9 cellular contexts compared by ENCODE assay signal in the genomic region with DNA sequence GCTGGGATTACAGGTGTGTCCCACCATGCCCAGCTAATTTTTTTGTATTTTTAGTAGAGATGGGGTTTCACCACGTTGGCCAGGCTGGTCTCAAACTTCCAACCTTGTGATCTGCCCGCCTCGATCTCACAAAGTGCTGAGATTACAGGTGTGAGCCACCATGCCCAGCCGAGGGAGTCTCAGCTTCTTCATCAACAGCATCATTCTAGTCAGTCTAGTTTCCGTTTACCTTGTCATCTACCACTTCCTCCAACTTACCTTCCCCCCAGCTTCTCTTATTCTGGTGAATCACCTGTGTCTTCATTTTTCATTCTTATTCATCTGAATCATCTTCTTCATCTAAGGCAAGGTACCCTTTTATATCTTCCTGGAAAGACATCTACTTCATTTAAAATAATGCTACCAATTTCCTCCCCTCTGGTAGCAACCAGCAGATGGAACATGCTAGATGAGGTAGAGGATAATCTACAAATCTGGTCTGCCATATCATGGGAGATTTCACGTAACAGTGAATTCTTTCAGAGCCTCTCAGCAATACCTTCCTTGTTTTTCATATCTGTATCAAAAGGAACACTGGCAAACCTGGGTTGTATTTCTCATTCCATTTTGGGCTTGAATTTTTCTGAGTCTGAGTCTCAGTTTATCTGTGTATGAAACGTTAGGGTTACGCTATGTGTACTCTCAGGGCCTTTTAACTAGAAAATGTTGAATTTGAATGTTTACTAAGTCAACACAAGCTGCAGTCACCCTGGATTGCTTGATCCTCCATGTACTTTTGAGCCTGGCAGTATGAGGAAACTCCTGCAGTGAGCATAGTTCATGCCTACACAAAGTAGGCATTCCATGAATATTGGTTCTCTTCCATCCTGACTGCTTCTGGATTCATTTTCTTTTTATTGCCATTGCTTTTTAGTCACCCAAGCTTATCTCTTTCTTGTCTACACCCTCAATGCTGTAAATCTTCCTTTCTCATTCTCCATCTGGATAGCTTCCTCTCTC. TPM values are rescaled to one million over a fixed set of nuclear protein-coding genes. Genes with fewer than 3 reads are reported as not detected.
DNase-seq lines count a peak whose midpoint lies in the region; ATAC-seq and TF ChIP-seq lines count a peak whose summit lies in the region.
"Had no signal": no experiment of that assay in that cellular context is flagged by ENCODE, and none has a peak within 500 bp of the region (broad histone marks: within the 10 kb centered on the region; RNA-seq: fewer than 3 reads in every experiment).

No MANE protein-coding gene starts in this region.

- POLR2A ChIA-PET in naive thymus-derived CD8-positive, alpha-beta T cell (lab: Charles Lee): interaction anchor here (0.7 to 1.3 kb wide), 2 partner anchors 18 to 96 kb away, joined by 4 to 5 read pairs; no protein-coding TSS in a partner anchor

- peaks cover 45% of the 10 kb centered on the region for H3K4me1 Mint-ChIP-seq in activated naive CD4-positive, alpha-beta T cell treated with anti-CD3 and anti-CD28 coated beads, Interleukin-2, amount 50 U/mL, for 24 hours
- H3K4me1 Mint-ChIP-seq in naive thymus-derived CD8-positive, alpha-beta T cell: peaks cover 15 to 43% (median 35%) of the 10 kb centered on the region in 4 donors
- peaks cover 42% of the 10 kb centered on the region for H3K4me1 Mint-ChIP-seq in type B pancreatic cell (ENCODE audit: unreplicated experiment)

- no peak for TF ChIP-seq CTCF in type B pancreatic cell (conservative IDR thresholded peaks at IDR 0.05)

- H3K27ac Mint-ChIP-seq in activated naive CD4-positive, alpha-beta T cell treated with anti-CD3 and anti-CD28 coated beads, Interleukin-2, amount 50 U/mL, for 24 hours: peak overlapping the region; percentile 91
- H3K27ac Mint-ChIP-seq in naive thymus-derived CD8-positive, alpha-beta T cell: peak overlapping the region; percentile 29 to 89 (median 70)
- H3K27ac Mint-ChIP-seq in type B pancreatic cell: peak overlapping the region; percentile 10

- H3K27me3 Mint-ChIP-seq in activated naive CD4-positive, alpha-beta T cell treated with anti-CD3 and anti-CD28 coated beads, Interleukin-2, amount 50 U/mL, for 24 hours: no peaks in the 10 kb centered on the region
- H3K27me3 Mint-ChIP-seq in naive thymus-derived CD8-positive, alpha-beta T cell: no peaks in the 10 kb centered on the region
- no peaks in the 10 kb centered on the region for H3K27me3 Mint-ChIP-seq in type B pancreatic cell

- peaks cover 5% of the 10 kb centered on the region for H3K36me3 Mint-ChIP-seq in activated naive CD4-positive, alpha-beta T cell treated with anti-CD3 and anti-CD28 coated beads, Interleukin-2, amount 50 U/mL, for 24 hours
- H3K36me3 Mint-ChIP-seq in naive thymus-derived CD8-positive, alpha-beta T cell: peaks cover 0 to 5% (median 3%) of the 10 kb centered on the region in 3 donors
- H3K36me3 Mint-ChIP-seq in type B pancreatic cell: peaks cover 28% of the 10 kb centered on the region

- peak; percentile 86 to 97 for ATAC-seq in naive thymus-derived CD8-positive, alpha-beta T cell
- ATAC-seq in GM19035 (IDR thresholded peaks at IDR 0.05; ENCODE audit: unreplicated experiment) (no peak), HG03460 (IDR thresholded peaks at IDR 0.05; ENCODE audit: unreplicated experiment) (no peak)

- DNase-seq in activated gamma-delta T cell treated with Interleukin-2 at 50 U/mL for 16 hours: peak; percentile 32
- DNase-seq in activated gamma-delta T cell (lab: John Stamatoyannopoulos, UW): no peak
- DNase-seq in naive thymus-derived CD8-positive, alpha-beta T cell: peak in 5 of 10 donors; percentile 8 to 51 (median 34)
- no peak for DNase-seq in type B pancreatic cell (ENCODE audit: extremely low spot score, unreplicated experiment)
- DNase-seq in germinal center (ENCODE audit: low spot score): no peak
- DNase-seq: 8988T had no signal

- H3K4me3 Mint-ChIP-seq in activated naive CD4-positive, alpha-beta T cell treated with anti-CD3 and anti-CD28 coated beads, Interleukin-2, amount 50 U/mL, for 24 hours: peak overlapping the region; percentile 47
- H3K4me3 Mint-ChIP-seq in naive thymus-derived CD8-positive, alpha-beta T cell: peak overlapping the region in 5 of 10 donors; percentile 1 to 34 (median 8)
- no peak overlapping the region for H3K4me3 Mint-ChIP-seq in type B pancreatic cell

- H3K9me3 Mint-ChIP-seq in activated naive CD4-positive, alpha-beta T cell treated with anti-CD3 and anti-CD28 coated beads, Interleukin-2, amount 50 U/mL, for 24 hours: no peaks in the 10 kb centered on the region
- no peaks in the 10 kb centered on the region for H3K9me3 Mint-ChIP-seq in naive thymus-derived CD8-positive, alpha-beta T cell
- H3K9me3 Mint-ChIP-seq in type B pancreatic cell: peaks cover 5% of the 10 kb centered on the region

RNA-seq across cellular contexts. Expression of a gene that starts 16.8 kb away (rescaled TPM):
- total RNA-seq in naive thymus-derived CD8-positive, alpha-beta T cell: 10 to 100 TPM in 1 of 2 experiments, 1 to 10 TPM in 1; 7.7 to 10.3 TPM
- polyA plus RNA-seq in naive thymus-derived CD8-positive, alpha-beta T cell: 10 to 100 TPM in 1 of 3 donors, 1 to 10 TPM in 2; 4.9 to 12.5 (median 7.1) TPM
- 96.7 and 112 TPM in 2 replicates for total RNA-seq in type B pancreatic cell (ENCODE audit: low replicate concordance)

Comparison
In these comparisons a context has a peak if more than half of its experiments do, and no peak if none do; other contexts are left out.
1. H3K27ac Mint-ChIP-seq: peak in every context shown above with its lines; median percentile 91 in activated naive CD4-positive, alpha-beta T cell treated with anti-CD3 and anti-CD28 coated beads, Interleukin-2, amount 50 U/mL, for 24 hours; 70 in naive thymus-derived CD8-positive, alpha-beta T cell; 10 in type B pancreatic cell.
2. ATAC-seq: peak in naive thymus-derived CD8-positive, alpha-beta T cell (2 of 2); none in GM19035 (single experiment) and HG03460 (single experiment).